In the genomic region with DNA sequence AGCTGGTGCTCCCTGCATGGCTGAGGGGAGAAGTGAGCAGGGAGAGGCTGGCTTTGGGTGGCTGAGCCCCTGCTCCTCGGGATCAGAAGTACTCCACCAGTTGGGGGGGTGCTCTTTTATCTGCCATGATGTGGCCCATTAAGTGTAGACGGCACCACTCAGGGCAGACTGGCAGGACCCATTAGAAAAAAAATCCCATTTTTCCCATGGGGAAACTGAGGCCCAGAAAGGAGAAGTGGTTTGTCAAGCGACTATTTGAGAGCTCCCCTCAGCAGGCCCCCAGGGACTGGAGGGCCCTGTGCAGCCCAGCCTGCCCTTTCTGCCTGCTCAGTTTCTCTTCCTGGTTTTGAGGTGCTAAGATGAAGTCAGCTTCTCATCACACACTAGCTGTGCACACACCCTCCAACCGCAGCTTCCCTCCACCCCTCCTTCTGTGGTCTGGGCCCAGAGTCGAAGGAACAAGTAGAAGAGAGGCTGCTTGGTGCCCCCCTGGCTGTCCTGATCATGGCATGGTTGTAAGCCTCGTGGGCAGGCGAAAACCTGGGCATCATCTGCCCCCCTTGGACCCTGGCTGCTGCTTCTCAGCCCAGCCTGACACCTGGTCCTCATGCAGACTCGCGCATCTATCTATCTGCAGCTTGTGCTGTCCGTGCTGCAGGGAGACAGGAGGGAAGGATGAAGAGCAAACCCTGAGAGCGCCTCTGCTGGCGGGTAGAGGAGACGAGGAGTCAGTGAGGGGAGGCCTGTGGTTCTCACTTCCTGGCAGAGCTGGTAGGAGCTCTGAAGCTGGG, we compare ENCODE assay signal across 8 cellular contexts.
A peak's percentile ranks its signal among the peaks of the same experiment; 100 is the strongest.
DNase-seq lines count a peak whose midpoint lies in the region; ATAC-seq lines count a peak whose summit lies in the region.

No MANE protein-coding gene starts in this region.

- peak overlapping the region; percentile 82 to 90 for H3K27ac Mint-ChIP-seq in effector memory CD8-positive, alpha-beta T cell

- ATAC-seq in GM18502 (IDR thresholded peaks at IDR 0.05; ENCODE audit: poor library complexity, unreplicated experiment) (peak; percentile 48), HG02759 (IDR thresholded peaks at IDR 0.05; ENCODE audit: unreplicated experiment) (peak; percentile 46)
- peak; percentile 73 for ATAC-seq in effector memory CD8-positive, alpha-beta T cell (replicated peaks)

- H3K27me3 Mint-ChIP-seq in effector memory CD8-positive, alpha-beta T cell = no peaks in the 10 kb centered on the region

- H3K4me3 ChIP-seq in mucosa of rectum (ENCODE audit: low read length in 2 of 2) = peak overlapping the region in 1 of 2 donors; percentile 60

- H3K4me1 ChIP-seq in mucosa of rectum (ENCODE audit: control insufficient read depth in 2 of 2, insufficient read depth in 2 of 2, low read length in 2 of 2) = peaks cover 80 to 82% of the 10 kb centered on the region in 2 donors

- H3K36me3 ChIP-seq in mucosa of rectum (ENCODE audit: control insufficient read depth in 2 of 2, insufficient read depth in 2 of 2, low read length in 2 of 2) = peaks cover 7 to 12% of the 10 kb centered on the region in 2 donors

- H3K4me1 Mint-ChIP-seq in effector memory CD8-positive, alpha-beta T cell (ENCODE audit: low read depth in 2 of 2) = peaks cover 81 to 83% of the 10 kb centered on the region in 2 donors

- peaks cover 91% of the 10 kb centered on the region for H3K36me3 Mint-ChIP-seq in effector memory CD8-positive, alpha-beta T cell (ENCODE audit: insufficient read depth)

- H3K4me3 Mint-ChIP-seq in effector memory CD8-positive, alpha-beta T cell = peak overlapping the region; percentile 80 to 82

- no peaks in the 10 kb centered on the region for H3K9me3 ChIP-seq in mucosa of rectum (ENCODE audit: control insufficient read depth in 2 of 2, low read length in 2 of 2)

- peak; percentile 77 for DNase-seq in NCI-H526 treated with DMSO at 0.1 percent for 48 hours (lab: John Stamatoyannopoulos, UW)
- peak; percentile 93 for DNase-seq in activated CD8-positive, alpha-beta memory T cell treated with anti-CD3 and anti-CD28 coated beads for 24 hours
- peak; percentile 86 to 92 (median 89) for DNase-seq in effector memory CD8-positive, alpha-beta T cell
- DNase-seq in stimulated activated naive CD4-positive, alpha-beta T cell treated with Interleukin-2 at 50 U/mL for 16 hours (lab: John Stamatoyannopoulos, UW) = peak; percentile 94
- no peak for DNase-seq in DMS153 treated with DMSO at 0.1 percent for 48 hours (lab: John Stamatoyannopoulos, UW; ENCODE audit: unreplicated experiment)

- no peaks in the 10 kb centered on the region for H3K9me3 Mint-ChIP-seq in effector memory CD8-positive, alpha-beta T cell

- H3K27me3 ChIP-seq in mucosa of rectum (ENCODE audit: control insufficient read depth in 2 of 2, insufficient read depth in 2 of 2, low read length in 2 of 2) = no peaks in the 10 kb centered on the region

- H3K27ac ChIP-seq in mucosa of rectum (ENCODE audit: low read depth in 2 of 2, low read length in 2 of 2) = peak overlapping the region; percentile 79 to 86

- H3K9ac ChIP-seq in mucosa of rectum (ENCODE audit: low read depth in 1 of 2, low read length in 2 of 2) = peak overlapping the region; percentile 30 to 76
